Comparison of ENCODE assay signal across 8 cellular contexts in the genomic region with DNA sequence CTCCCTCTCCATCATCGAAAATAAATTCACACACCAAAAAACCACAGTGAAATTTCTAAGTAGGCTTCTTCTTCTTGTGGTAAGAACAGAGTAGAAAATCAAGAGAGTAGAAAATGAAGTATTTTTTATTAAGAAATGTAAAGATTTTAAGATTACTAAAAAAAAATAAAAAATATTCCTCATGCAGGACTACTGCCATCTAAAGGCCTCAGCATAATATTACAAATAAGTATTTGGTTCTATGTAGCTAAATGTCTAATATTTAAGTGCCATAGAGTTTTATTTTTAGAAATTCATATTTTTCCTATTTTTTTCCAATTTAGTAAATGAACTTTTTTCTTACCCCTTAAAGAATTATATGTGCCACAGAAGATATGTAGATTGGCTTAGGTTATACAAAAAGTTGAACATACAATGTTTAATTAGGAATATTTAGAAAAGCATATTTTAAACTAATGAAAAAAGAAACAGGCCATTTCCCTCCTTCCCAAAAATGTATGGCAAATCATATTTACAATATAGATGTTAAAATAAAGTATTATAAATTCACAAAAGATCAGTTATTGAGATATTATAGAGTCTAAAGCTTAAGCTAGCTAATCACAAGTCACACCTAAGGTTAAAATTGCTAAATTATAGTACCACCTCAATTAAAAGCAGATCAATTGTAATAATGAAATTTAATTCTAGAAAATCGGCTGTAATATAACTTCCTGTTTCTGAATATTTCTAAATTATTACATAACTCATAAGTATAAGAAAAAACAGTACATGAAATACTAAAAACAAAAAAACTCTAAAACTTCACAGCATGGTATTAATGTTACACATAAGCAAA. TPM values are rescaled to one million over a fixed set of nuclear protein-coding genes. Genes with fewer than 3 reads are reported as not detected.
DNase-seq lines count a peak whose midpoint lies in the region; ATAC-seq and TF ChIP-seq lines count a peak whose summit lies in the region.

No MANE protein-coding gene starts in this region.

- H3K27me3 ChIP-seq in CD4-positive, alpha-beta memory T cell (ENCODE audit: insufficient read depth, low read length) = no peaks in the 10 kb centered on the region
- no peaks in the 10 kb centered on the region; the same call in 1 of the 2 replicates for H3K27me3 ChIP-seq in Karpas-422 (ENCODE audit: low read length)

- peak; percentile 64 for TF ChIP-seq CTCF in MCF 10A (IDR thresholded peaks at IDR 0.05; ENCODE audit: unreplicated experiment)
- TF ChIP-seq CTCF in mesothelial cell of epicardium (IDR thresholded peaks at IDR 0.05; ENCODE audit: unreplicated experiment) = peak; percentile 57

- no peak overlapping the region for H3K4me2 ChIP-seq in Karpas-422 (ENCODE audit: low read depth, low read length, poor library complexity, severe bottlenecking)

- H4K20me1 ChIP-seq in Karpas-422 (ENCODE audit: insufficient read depth, low read depth, low read length) = no peaks in the 10 kb centered on the region

- H3K27ac Mint-ChIP-seq in CD4-positive, alpha-beta memory T cell = no peak overlapping the region
- H3K27ac Mint-ChIP-seq in MCF 10A (ENCODE audit: low read depth, unreplicated experiment) (no peak overlapping the region), mesothelial cell of epicardium (no peak overlapping the region)

- no peak overlapping the region for H3K27ac ChIP-seq in CD4-positive, alpha-beta memory T cell (ENCODE audit: low read depth, low read length)
- H3K27ac ChIP-seq in Karpas-422 (ENCODE audit: low read length) = no peak overlapping the region

- no peak overlapping the region for H3K9ac ChIP-seq in Karpas-422 (ENCODE audit: low read length)

- H3K36me3 Mint-ChIP-seq in CD4-positive, alpha-beta memory T cell = peaks cover 0 to 2% of the 10 kb centered on the region in 2 donors
- peaks cover 5% of the 10 kb centered on the region for H3K36me3 Mint-ChIP-seq in MCF 10A (ENCODE audit: insufficient read depth, unreplicated experiment)
- H3K36me3 Mint-ChIP-seq in mesothelial cell of epicardium = peaks cover 12% of the 10 kb centered on the region

- intact Hi-C loops in CD4-positive, alpha-beta memory T cell (cut with micrococcal nuclease) = loop anchor here (1.0 kb wide), 1 partner anchor 86 kb away; no protein-coding TSS in a partner anchor
- intact Hi-C loops in MCF 10A (cut with micrococcal nuclease) = loop anchor here (1.0 to 5.0 kb wide), 2 partner anchors 86 to 1350 kb away; no protein-coding TSS in a partner anchor

- no peak overlapping the region for H3K4me3 Mint-ChIP-seq in CD4-positive, alpha-beta memory T cell
- no peak overlapping the region for H3K4me3 Mint-ChIP-seq in MCF 10A (ENCODE audit: unreplicated experiment)
- H3K4me3 Mint-ChIP-seq in mesothelial cell of epicardium = no peak overlapping the region

- no peaks in the 10 kb centered on the region for H3K27me3 Mint-ChIP-seq in CD4-positive, alpha-beta memory T cell
- H3K27me3 Mint-ChIP-seq in MCF 10A (ENCODE audit: insufficient read depth, unreplicated experiment) = no peaks in the 10 kb centered on the region
- no peaks in the 10 kb centered on the region for H3K27me3 Mint-ChIP-seq in mesothelial cell of epicardium (ENCODE audit: low read depth)

- H3K4me1 ChIP-seq in CD4-positive, alpha-beta memory T cell (ENCODE audit: insufficient read depth, low read length) = peaks cover 15% of the 10 kb centered on the region
- H3K4me1 ChIP-seq in Karpas-422 (ENCODE audit: low read length) = peaks cover 21% of the 10 kb centered on the region

- no peak overlapping the region for H3K4me3 ChIP-seq in CD4-positive, alpha-beta memory T cell (ENCODE audit: low read length in 2 of 2)
- no peak overlapping the region for H3K4me3 ChIP-seq in Karpas-422 (ENCODE audit: low read length)

- peaks cover 0 to 19% (median 10%) of the 10 kb centered on the region in 8 donors for H3K9me3 Mint-ChIP-seq in CD4-positive, alpha-beta memory T cell
- H3K9me3 Mint-ChIP-seq in MCF 10A (ENCODE audit: unreplicated experiment) = peaks cover 16% of the 10 kb centered on the region
- H3K9me3 Mint-ChIP-seq in mesothelial cell of epicardium = peaks cover 22% of the 10 kb centered on the region

- peaks cover 15 to 22% (median 18%) of the 10 kb centered on the region in 4 donors for H3K4me1 Mint-ChIP-seq in CD4-positive, alpha-beta memory T cell
- H3K4me1 Mint-ChIP-seq in MCF 10A (ENCODE audit: insufficient read depth, unreplicated experiment) (peaks cover 10% of the 10 kb centered on the region), mesothelial cell of epicardium (peaks cover 20% of the 10 kb centered on the region)

- no peaks in the 10 kb centered on the region for H3K9me3 ChIP-seq in CD4-positive, alpha-beta memory T cell (ENCODE audit: control insufficient read depth in 1 of 2, low read length in 2 of 2)
- peaks cover 4% of the 10 kb centered on the region for H3K9me3 ChIP-seq in Karpas-422 (ENCODE audit: low read length)

- H3K9me2 ChIP-seq in Karpas-422 (replicated peaks; ENCODE audit: insufficient read depth, low read length) = no peaks in the 10 kb centered on the region

- POLR2A ChIA-PET in CD4-positive, alpha-beta memory T cell (lab: Charles Lee; ENCODE audit: partially characterized antibody) = interaction anchor here (0.9 kb wide), 1 partner anchor 84 kb away, joined by 3 read pairs; no protein-coding TSS in a partner anchor
- POLR2A ChIA-PET in MCF 10A (lab: Yijun Ruan, JAX) = interaction anchor here (0.6 to 2.1 kb wide), 4 partner anchors 36 to 118 kb away, joined by 3 to 10 read pairs (median 6); a partner anchor contains a TSS

- H2AFZ ChIP-seq in Karpas-422 (ENCODE audit: low read length) = no peak overlapping the region

- CTCF ChIA-PET in CD4-positive, alpha-beta memory T cell (lab: Charles Lee; ENCODE audit: partially characterized antibody) = interaction anchor here (0.8 to 4.1 kb wide), 12 partner anchors 8 to 474 kb away, joined by 3 to 46 read pairs (median 4); a partner anchor contains a TSS
- CTCF ChIA-PET in MCF 10A (lab: Yijun Ruan, JAX) = interaction anchor here (0.6 to 3.7 kb wide), 21 partner anchors 10 to 229 kb away, joined by 3 to 88 read pairs (median 7); a partner anchor contains a TSS

- H3K36me3 ChIP-seq in CD4-positive, alpha-beta memory T cell (ENCODE audit: insufficient read depth, low read length) = no peaks in the 10 kb centered on the region
- no peaks in the 10 kb centered on the region for H3K36me3 ChIP-seq in Karpas-422 (ENCODE audit: insufficient read depth, low read length)

- peak in 3 of 5 donors; percentile 11 to 26 (median 22) for DNase-seq in CD4-positive, alpha-beta memory T cell
- peak; percentile 57 for DNase-seq in Karpas-422
- DNase-seq in MCF 10A (ENCODE audit: unreplicated experiment) = no peak
- no peak for DNase-seq in mesothelial cell of epicardium (ENCODE audit: low spot score in 2 of 2, unreplicated experiment in 2 of 2)
- DNase-seq in SHP77 (lab: John Stamatoyannopoulos, UW) = no peak

- no peaks in the 10 kb centered on the region for H3K79me2 ChIP-seq in Karpas-422 (ENCODE audit: low read length)

- BruUV-seq in MCF 10A (replicated peaks; lab: Mats Ljungman, UMichigan) = no TSS peak

- no peak for ATAC-seq in GM18907 (IDR thresholded peaks at IDR 0.05; ENCODE audit: unreplicated experiment)
- no peak for ATAC-seq in HG03095 (IDR thresholded peaks at IDR 0.05; ENCODE audit: unreplicated experiment)
- ATAC-seq in HG02588 (IDR thresholded peaks at IDR 0.05; ENCODE audit: unreplicated experiment) = no peak

RNA-seq across cellular contexts. Expression of a gene that starts 3.5 kb away (rescaled TPM):
- 10 to 100 TPM; 50.5 to 51.9 TPM for total RNA-seq in CD4-positive, alpha-beta memory T cell
- 10 to 100 TPM; 64.8 to 78.4 TPM for polyA plus RNA-seq in CD4-positive, alpha-beta memory T cell
- 3.0 and 6.8 TPM in 2 replicates for total RNA-seq in Karpas-422 (2014; rRNA removed; shearing (Covaris generic); ENCODE audit: low replicate concordance)
- 16.5 and 27.6 TPM in 2 replicates for total RNA-seq in MCF 10A (2022)
- 30.8 to 34.5 TPM (median 33.4 TPM) in 3 replicates for total RNA-seq in mesothelial cell of epicardium

RNA-seq across cellular contexts. Expression of a gene that starts 28.7 kb away (rescaled TPM):
- not detected for total RNA-seq in CD4-positive, alpha-beta memory T cell
- not detected for polyA plus RNA-seq in CD4-positive, alpha-beta memory T cell
- not detected in 2 replicates for total RNA-seq in Karpas-422 (2014; rRNA removed; shearing (Covaris generic); ENCODE audit: low replicate concordance)
- not detected in 2 replicates for total RNA-seq in MCF 10A (2022)
- total RNA-seq in mesothelial cell of epicardium = not detected in 3 replicates

RNA-seq across cellular contexts. Expression of a gene that starts 36.5 kb away (rescaled TPM):
- not detected for total RNA-seq in CD4-positive, alpha-beta memory T cell
- polyA plus RNA-seq in CD4-positive, alpha-beta memory T cell = under 1 TPM in 1 of 2 donors, not detected in 1; 0.04 TPM
- total RNA-seq in Karpas-422 (2014; rRNA removed; shearing (Covaris generic); ENCODE audit: low replicate concordance) = not detected in 2 replicates
- 0.82 and 0.98 TPM in 2 replicates for total RNA-seq in MCF 10A (2022)
- total RNA-seq in mesothelial cell of epicardium = 4.9 to 5.2 TPM (median 5.1 TPM) in 3 replicates

Comparison
In these comparisons a context has a peak if more than half of its experiments do, and no peak if none do; other contexts are left out.
1. DNase-seq: peak in CD4-positive, alpha-beta memory T cell (3 of 5) and Karpas-422 (single experiment); none in MCF 10A (single experiment), mesothelial cell of epicardium (0 of 2) and SHP77 (0 of 2).